8 cellular contexts compared by ENCODE assay signal in the genomic region with DNA sequence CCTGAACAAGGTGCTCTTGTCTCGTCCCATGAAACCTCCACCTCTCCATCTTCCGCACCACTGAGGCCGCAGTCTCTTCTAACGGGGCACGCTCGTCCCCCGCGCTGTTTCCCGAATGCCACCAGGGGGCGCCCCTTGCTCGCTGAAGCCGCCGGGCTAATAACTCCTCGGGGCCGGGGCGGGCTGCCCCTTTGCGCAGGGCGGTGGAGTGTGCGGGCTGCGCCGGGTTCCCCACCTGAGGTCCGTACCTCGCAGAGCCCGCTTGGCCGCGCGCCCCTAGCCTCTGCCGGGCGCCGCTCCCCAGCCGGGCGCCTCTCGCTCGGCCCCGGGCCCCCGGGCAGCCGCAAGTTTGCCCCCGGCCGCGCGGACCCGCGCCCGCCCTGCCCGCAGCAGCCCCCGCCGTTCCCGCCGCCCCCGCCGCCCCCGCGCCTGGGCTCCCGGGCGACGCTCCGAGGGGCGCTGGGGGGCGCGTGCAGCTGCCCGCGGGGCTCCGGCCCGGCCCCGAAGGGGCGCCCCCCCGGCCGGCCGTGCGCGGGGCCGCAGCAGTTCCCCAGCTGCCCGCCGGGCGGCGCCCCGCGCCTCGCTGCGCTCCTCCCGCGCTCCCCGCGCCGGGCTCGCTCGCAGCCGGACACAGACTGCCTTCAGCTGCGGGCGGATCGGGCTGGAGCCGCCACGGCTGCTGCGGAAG. TPM values are rescaled to one million over a fixed set of nuclear protein-coding genes. Genes with fewer than 3 reads are reported as not detected.
DNase-seq lines count a peak whose midpoint lies in the region; ATAC-seq and TF ChIP-seq lines count a peak whose summit lies in the region.

A gene with protein sequence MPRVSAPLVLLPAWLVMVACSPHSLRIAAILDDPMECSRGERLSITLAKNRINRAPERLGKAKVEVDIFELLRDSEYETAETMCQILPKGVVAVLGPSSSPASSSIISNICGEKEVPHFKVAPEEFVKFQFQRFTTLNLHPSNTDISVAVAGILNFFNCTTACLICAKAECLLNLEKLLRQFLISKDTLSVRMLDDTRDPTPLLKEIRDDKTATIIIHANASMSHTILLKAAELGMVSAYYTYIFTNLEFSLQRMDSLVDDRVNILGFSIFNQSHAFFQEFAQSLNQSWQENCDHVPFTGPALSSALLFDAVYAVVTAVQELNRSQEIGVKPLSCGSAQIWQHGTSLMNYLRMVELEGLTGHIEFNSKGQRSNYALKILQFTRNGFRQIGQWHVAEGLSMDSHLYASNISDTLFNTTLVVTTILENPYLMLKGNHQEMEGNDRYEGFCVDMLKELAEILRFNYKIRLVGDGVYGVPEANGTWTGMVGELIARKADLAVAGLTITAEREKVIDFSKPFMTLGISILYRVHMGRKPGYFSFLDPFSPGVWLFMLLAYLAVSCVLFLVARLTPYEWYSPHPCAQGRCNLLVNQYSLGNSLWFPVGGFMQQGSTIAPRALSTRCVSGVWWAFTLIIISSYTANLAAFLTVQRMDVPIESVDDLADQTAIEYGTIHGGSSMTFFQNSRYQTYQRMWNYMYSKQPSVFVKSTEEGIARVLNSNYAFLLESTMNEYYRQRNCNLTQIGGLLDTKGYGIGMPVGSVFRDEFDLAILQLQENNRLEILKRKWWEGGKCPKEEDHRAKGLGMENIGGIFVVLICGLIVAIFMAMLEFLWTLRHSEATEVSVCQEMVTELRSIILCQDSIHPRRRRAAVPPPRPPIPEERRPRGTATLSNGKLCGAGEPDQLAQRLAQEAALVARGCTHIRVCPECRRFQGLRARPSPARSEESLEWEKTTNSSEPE (plus strand): TSS at position 633 of the 688 bp plus-strand sequence. CDS start 148,571 bp downstream, outside the sequence.

- DNase-seq in NCI-H1417 treated with DMSO at 0.1 percent for 48 hours (lab: John Stamatoyannopoulos, UW) (peak; percentile 33), T-helper 9 cell (peak; percentile 62), ascending aorta (ENCODE audit: low spot score in 2 of 2) (peak in 1 of 2 donors; percentile 85), hypothalamus (lab: John Stamatoyannopoulos, UW) (peak in 48 of 51 donors; percentile 28 to 94 (median 73)), gastrocnemius medialis (peak; percentile 53 to 70)

- intact Hi-C loops in ascending aorta (cut with DNase I) (loop anchor here (1.0 to 5.0 kb wide), 4 partner anchors 174 to 686 kb away; no protein-coding TSS in a partner anchor), gastrocnemius medialis (cut with DNase I; ENCODE audit: low total_unique reads) (loop anchor here (1.0 kb wide), 4 partner anchors 174 to 683 kb away; no protein-coding TSS in a partner anchor)

- ATAC-seq in HG02763 (IDR thresholded peaks at IDR 0.05; ENCODE audit: unreplicated experiment) (peak; percentile 80), gastrocnemius medialis (peak; percentile 87 to 88), HG03457 (IDR thresholded peaks at IDR 0.05; ENCODE audit: unreplicated experiment) (no peak)

- in situ Hi-C loops in gastrocnemius medialis (cut with MboI; ENCODE audit: low sequenced_read_pairs in 4 of 4): loop anchor here (10.0 to 25.0 kb wide), 6 partner anchors 174 to 684 kb away; a partner anchor contains a TSS

- TF ChIP-seq POLR2A in gastrocnemius medialis (IDR thresholded peaks at IDR 0.05): no peak

- no peaks in the 10 kb centered on the region for H3K27me3 ChIP-seq in ascending aorta
- peaks cover 10 to 24% (median 11%) of the 10 kb centered on the region in 3 donors for H3K27me3 ChIP-seq in gastrocnemius medialis

- peak within 1 kb of the TSS; percentile 50 to 67 for H3K4me3 ChIP-seq in ascending aorta
- H3K4me3 ChIP-seq in gastrocnemius medialis: peak within 1 kb of the TSS in 3 of 4 donors; percentile 27 to 38 (median 31)

- no peak within 1 kb of the TSS for H3K27ac ChIP-seq in ascending aorta
- H3K27ac ChIP-seq in gastrocnemius medialis: no peak within 1 kb of the TSS

- no peaks in the 10 kb centered on the region for H3K4me1 ChIP-seq in ascending aorta
- H3K4me1 ChIP-seq in gastrocnemius medialis: no peaks in the 10 kb centered on the region

- H3K36me3 ChIP-seq in ascending aorta: no peaks in the 10 kb centered on the region
- H3K36me3 ChIP-seq in gastrocnemius medialis: no peaks in the 10 kb centered on the region

- peak; percentile 92 for TF ChIP-seq CTCF in GM12874 (IDR thresholded peaks at IDR 0.05; ENCODE audit: insufficient read depth, low read depth, low read length)
- TF ChIP-seq CTCF in ascending aorta (IDR thresholded peaks at IDR 0.05): peak; percentile 91 to 97 (median 91)
- peak; percentile 87 to 93 (median 90) for TF ChIP-seq CTCF in gastrocnemius medialis (IDR thresholded peaks at IDR 0.05 in 4 of 5, conservative IDR thresholded peaks at IDR 0.05 in 1 of 5)

- H3K9me3 ChIP-seq in ascending aorta (no peaks in the 10 kb centered on the region), gastrocnemius medialis (no peaks in the 10 kb centered on the region)

RNA-seq across cellular contexts. Expression of the gene that starts here (rescaled TPM):
- total RNA-seq in ascending aorta: not detected
- total RNA-seq in gastrocnemius medialis: under 1 TPM in 1 of 4 donors, not detected in 3; 0.42 TPM

Comparison
In these comparisons a context has a peak if more than half of its experiments do, and no peak if none do; other contexts are left out.
1. Peak in DNase-seq, ATAC-seq and H3K4me3 ChIP-seq in gastrocnemius medialis; RNA of the gene not detected or under 1 TPM.